26 cellular contexts compared by ENCODE assay signal in the genomic region with DNA sequence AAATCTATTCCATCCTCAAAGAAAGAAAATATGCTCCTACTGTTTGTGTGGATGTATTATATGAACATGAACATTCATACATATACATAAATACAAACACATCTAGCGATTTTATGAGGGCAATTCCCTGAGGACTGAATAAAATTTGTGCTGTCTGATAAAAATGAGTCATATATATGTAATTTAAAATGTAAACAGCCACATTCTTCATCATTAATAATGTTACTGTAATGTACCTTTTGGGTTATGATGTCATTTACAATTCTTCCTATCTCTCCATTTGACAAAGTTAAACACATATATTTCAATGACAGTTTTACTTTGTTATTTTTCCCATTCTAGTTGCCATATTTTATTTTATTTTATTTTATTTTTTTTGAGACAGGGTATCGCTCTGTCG.
"Had no signal": no experiment of that assay in that cellular context is flagged by ENCODE, and none has a peak within 500 bp of the region (broad histone marks: within the 10 kb centered on the region; RNA-seq: fewer than 3 reads in every experiment).

No MANE protein-coding gene starts in this region.

- H2AFZ ChIP-seq: hepatocyte had no signal

- H3K36me3 ChIP-seq: colonic mucosa, prostate gland, right atrium auricular region, tibial artery had no signal

- H3K4me3 ChIP-seq: colonic mucosa, gastroesophageal sphincter, heart left ventricle, hepatocyte, prostate gland, right atrium auricular region, sigmoid colon, testis, tibial artery, upper lobe of left lung had no signal

- ATAC-seq: esophagus mucosa; gastroesophageal sphincter; heart left ventricle; left lobe of liver; naive thymus-derived CD8-positive, alpha-beta T cell; stimulated activated memory B cell treated with anti-CD40 and anti-IgM and Interleukin-4, amounts not matched to agents 10 μg/mL and 1 μg/mL and 100 μg/mL, for 72 hours; stimulated activated naive CD8-positive, alpha-beta T cell treated with anti-CD3 and anti-CD28 coated beads, Interleukin-15, Interleukin-2, amounts not matched to agents 100 U/mL and 50 U/mL, for 24 hours had no signal

- H3K4me2 ChIP-seq: hepatocyte had no signal

- H3K27ac ChIP-seq: colonic mucosa, epithelial cell of prostate, gastroesophageal sphincter, heart left ventricle, hepatocyte, prostate gland, right atrium auricular region, sigmoid colon, testis, tibial artery, upper lobe of left lung had no signal

- H3K79me2 ChIP-seq: hepatocyte had no signal

- DNase-seq: colonic mucosa; effector CD8-positive, alpha-beta T cell; endodermal cell; foreskin fibroblast; kidney; mesenchymal stem cell; naive thymus-derived CD8-positive, alpha-beta T cell; nephron progenitor cell; nucleus accumbens; sigmoid colon; stimulated activated CD4-positive, alpha-beta T cell treated with anti-CD3 and anti-CD28 coated beads, Interleukin-2, amount 100 ng/mL, for 24 hours; stimulated activated CD4-positive, alpha-beta T cell treated with anti-CD3 and anti-CD28 coated beads, Interleukin-4, amount 100 ng/mL, for 4 hours; stimulated activated naive CD8-positive, alpha-beta T cell treated with anti-CD3 and anti-CD28 coated beads, Interleukin-15, Interleukin-2, amounts not matched to agents 100 U/mL and 50 U/mL, for 24 hours; substantia nigra; testis; tibial artery; upper lobe of left lung had no signal

- H3K9me3 ChIP-seq: colonic mucosa, gastroesophageal sphincter, heart left ventricle, prostate gland, right atrium auricular region, sigmoid colon, testis, tibial artery, upper lobe of left lung had no signal

- H3K27me3 ChIP-seq: colonic mucosa, gastroesophageal sphincter, heart left ventricle, hepatocyte, right atrium auricular region, sigmoid colon, testis, tibial artery, upper lobe of left lung had no signal
